Comparison of ENCODE assay signal across 16 cellular contexts in the genomic region with DNA sequence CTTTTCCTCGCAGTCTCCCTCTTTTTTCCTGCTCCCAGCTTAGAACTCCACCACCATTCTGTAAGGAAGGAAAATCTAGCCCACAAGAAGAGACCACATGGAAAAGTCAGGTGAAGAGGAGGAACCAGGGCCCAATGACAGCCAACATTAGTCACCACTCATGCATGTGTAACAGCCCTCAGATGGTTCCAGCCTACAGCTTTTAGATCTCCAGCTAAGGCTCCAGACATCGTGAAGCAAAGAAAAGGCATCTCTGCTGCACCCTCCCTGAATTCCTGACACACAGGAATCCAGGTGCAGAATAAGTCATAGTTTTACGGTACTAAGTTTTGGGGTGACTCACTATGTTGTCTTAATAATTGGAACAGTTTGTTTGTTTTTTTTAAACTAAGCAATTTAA. TPM values are rescaled to one million over a fixed set of nuclear protein-coding genes. Genes with fewer than 3 reads are reported as not detected.
DNase-seq lines count a peak whose midpoint lies in the region; ATAC-seq, FAIRE-seq and TF ChIP-seq lines count a peak whose summit lies in the region.
"Had no signal": no experiment of that assay in that cellular context is flagged by ENCODE, and none has a peak within 500 bp of the region (broad histone marks: within the 10 kb centered on the region; RNA-seq: fewer than 3 reads in every experiment).

No MANE protein-coding gene starts in this region.

- TF ChIP-seq CTCF in fibroblast of pulmonary artery (IDR thresholded peaks at IDR 0.05; ENCODE audit: low read length, missing control alignments) (no peak), osteoblast (IDR thresholded peaks at IDR 0.05; ENCODE audit: extremely low read depth, low read depth, low read length) (no peak), tibial artery (IDR thresholded peaks at IDR 0.05) (no peak)

- H3K9me3 ChIP-seq in osteoblast (ENCODE audit: low read depth, low read length) (no peaks in the 10 kb centered on the region), tibial artery (no peaks in the 10 kb centered on the region)
- H3K9me3 ChIP-seq: psoas muscle, testis had no signal

- H3K4me3 ChIP-seq in fibroblast of pulmonary artery (replicated peaks; ENCODE audit: low read depth, low read length) (no peak overlapping the region), osteoblast (ENCODE audit: insufficient read depth, low read length) (no peak overlapping the region), tibial artery (no peak overlapping the region)
- H3K4me3 ChIP-seq: psoas muscle, testis had no signal

- H4K20me1 ChIP-seq in osteoblast (ENCODE audit: insufficient read depth, low read length), result no peaks in the 10 kb centered on the region

- peak; percentile 45 for DNase-seq in ELF-1 (ENCODE audit: low read depth, low spot score)
- DNase-seq in RKO (ENCODE audit: low spot score), result peak; percentile 79
- DNase-seq in fibroblast of pulmonary artery (ENCODE audit: low read depth), result peak; percentile 51
- peak; percentile 42 for DNase-seq in osteoblast (ENCODE audit: insufficient read length, low spot score, missing footprints)
- DNase-seq in tibial artery, result no peak
- DNase-seq in stimulated activated naive CD8-positive, alpha-beta T cell treated with anti-CD3 and anti-CD28 coated beads, Interleukin-15, Interleukin-2, amounts not matched to agents 100 U/mL and 50 U/mL, for 24 hours, result no peak
- no peak for DNase-seq in GM12892 (ENCODE audit: insufficient read length)
- DNase-seq in G401 (ENCODE audit: low spot score), result no peak
- DNase-seq: activated naive CD8-positive, alpha-beta T cell treated with anti-CD3 and anti-CD28 coated beads for 36 hours; activated T-cell treated with anti-CD3 and anti-CD28 coated beads, Interleukin-2, amount 50 U/mL, for 24 hours; cerebellar nuclear complex; left colon; naive thymus-derived CD4-positive, alpha-beta T cell; NCI-H2171; psoas muscle; testis had no signal

- ATAC-seq in stimulated activated naive CD8-positive, alpha-beta T cell treated with anti-CD3 and anti-CD28 coated beads, Interleukin-15, Interleukin-2, amounts not matched to agents 100 U/mL and 50 U/mL, for 24 hours, result no peak
- ATAC-seq: left colon; naive thymus-derived CD4-positive, alpha-beta T cell; psoas muscle had no signal

- H3K4me1 ChIP-seq in osteoblast (ENCODE audit: insufficient read depth, low read length) (no peaks in the 10 kb centered on the region), tibial artery (no peaks in the 10 kb centered on the region)
- H3K4me1 ChIP-seq: psoas muscle, testis had no signal

- no peak overlapping the region for H3K4me2 ChIP-seq in osteoblast (ENCODE audit: insufficient read depth, low read length)

- no peaks in the 10 kb centered on the region for H3K79me2 ChIP-seq in osteoblast (ENCODE audit: insufficient read depth, low read length)

- no peaks in the 10 kb centered on the region for H3K27me3 ChIP-seq in osteoblast (ENCODE audit: insufficient read depth, low read length)
- H3K27me3 ChIP-seq in tibial artery, result no peaks in the 10 kb centered on the region
- H3K27me3 ChIP-seq: testis had no signal

- no peak overlapping the region for H2AFZ ChIP-seq in osteoblast (ENCODE audit: low read length)

- H3K27ac ChIP-seq in osteoblast (ENCODE audit: low read depth, low read length) (no peak overlapping the region), tibial artery (no peak overlapping the region)
- H3K27ac ChIP-seq: psoas muscle, testis had no signal

- in situ Hi-C loops in G401 (cut with HindIII; ENCODE audit: low sequenced_read_pairs), result no loop called here

- intact Hi-C loops in tibial artery (cut with DNase I; ENCODE audit: low total_unique reads), result no loop called here

- no peak for FAIRE-seq in GM12892 (lab: Jason Lieb, UNC)

- TF ChIP-seq POLR2A in GM12892 (IDR thresholded peaks at IDR 0.05; ENCODE audit: low read depth, low read length), result no peak

- H3K36me3 ChIP-seq in osteoblast (ENCODE audit: insufficient read depth, low read length) (no peaks in the 10 kb centered on the region), tibial artery (no peaks in the 10 kb centered on the region)

RNA-seq across cellular contexts. Expression of a gene that starts 25.6 kb away (rescaled TPM):
- total RNA-seq in osteoblast, result under 0.01 TPM in 2 replicates
- not detected for polyA plus RNA-seq in GM12892 (2012; ENCODE audit: missing spikeins)
- total RNA-seq in G401 (2014; rRNA removed; shearing (Covaris generic)), result not detected in 2 replicates
- polyA plus RNA-seq: naive thymus-derived CD4-positive, alpha-beta T cell had no signal

Comparison
In these comparisons a context has a peak if more than half of its experiments do, and no peak if none do; other contexts are left out.
1. DNase-seq: peak in ELF-1 (single experiment), RKO (single experiment), fibroblast of pulmonary artery (single experiment) and osteoblast (single experiment); none in tibial artery (0 of 2), stimulated activated naive CD8-positive, alpha-beta T cell treated with anti-CD3 and anti-CD28 coated beads, Interleukin-15, Interleukin-2, amounts not matched to agents 100 U/mL and 50 U/mL, for 24 hours (single experiment), GM12892 (single experiment) and G401 (single experiment).